ENCODE assay signal across 8 cellular contexts in the genomic region with DNA sequence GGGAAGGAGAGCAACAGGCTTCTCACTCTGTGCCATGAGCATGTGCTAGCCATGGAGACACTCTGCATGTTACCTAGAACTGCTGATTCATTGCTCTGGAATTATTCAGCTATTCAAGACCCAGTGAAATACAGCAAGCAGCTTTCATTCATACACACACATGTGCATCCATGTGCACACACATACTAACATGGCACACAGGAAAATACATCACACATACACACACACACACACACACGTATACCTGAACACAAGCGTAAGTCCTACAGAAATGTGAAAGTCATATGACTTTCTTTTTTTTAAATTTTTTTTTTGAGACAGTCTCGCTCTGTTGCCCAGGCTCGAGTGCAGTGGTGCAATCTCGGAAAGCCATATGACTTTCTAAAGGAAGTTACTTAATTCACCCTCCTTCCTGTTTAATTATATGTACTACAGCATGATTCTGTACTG.
DNase-seq lines count a peak whose midpoint lies in the region; ATAC-seq and TF ChIP-seq lines count a peak whose summit lies in the region.

No MANE protein-coding gene starts in this region.

- no peak for TF ChIP-seq CTCF in H9 (conservative IDR thresholded peaks at IDR 0.05)

- no peaks in the 10 kb centered on the region for H3K27me3 Mint-ChIP-seq in H9 (ENCODE audit: low read depth)

- no peaks in the 10 kb centered on the region for H3K36me3 ChIP-seq in ACC112 (ENCODE audit: insufficient read depth, low read length)

- H2AK5ac ChIP-seq in H9 (ENCODE audit: insufficient read length, low read length): no peak overlapping the region

- H2BK120ac ChIP-seq in H9 (ENCODE audit: low read depth, low read length, poor library complexity, severe bottlenecking): no peak overlapping the region

- no peak overlapping the region for H3K4ac ChIP-seq in H9 (ENCODE audit: low read depth, low read length)

- no peak overlapping the region for H4K5ac ChIP-seq in H9 (ENCODE audit: insufficient read length, low read depth, low read length)

- H4K91ac ChIP-seq in H9 (ENCODE audit: insufficient read length, low read depth, low read length): no peak overlapping the region

- no peak overlapping the region for H3T11ph ChIP-seq in H9 (ENCODE audit: low read length)

- H3K27ac ChIP-seq in ACC112 (ENCODE audit: low read depth, low read length) (peak overlapping the region; percentile 16; the same call in 1 of the 2 replicates), H9 (ENCODE audit: insufficient read length, low read depth, low read length) (no peak overlapping the region)

- H3K4me3 Mint-ChIP-seq in H9: no peak overlapping the region
- no peak overlapping the region for H3K4me3 Mint-ChIP-seq in stimulated activated effector memory CD8-positive, alpha-beta T cell treated with anti-CD3 and anti-CD28 coated beads, Interleukin-12 subunit alpha, Interleukin-12 subunit beta, amount 100 ng/mL, for 72 hours

- no peaks in the 10 kb centered on the region for H3K9me3 Mint-ChIP-seq in H9
- H3K9me3 Mint-ChIP-seq in stimulated activated effector memory CD8-positive, alpha-beta T cell treated with anti-CD3 and anti-CD28 coated beads, Interleukin-12 subunit alpha, Interleukin-12 subunit beta, amount 100 ng/mL, for 72 hours: no peaks in the 10 kb centered on the region

- H2BK15ac ChIP-seq in H9 (ENCODE audit: low read depth, low read length): no peak overlapping the region

- no peak overlapping the region for H3K4me2 ChIP-seq in H9 (ENCODE audit: insufficient read depth, insufficient read length, low read length)

- no peak for ATAC-seq in stimulated activated effector memory CD8-positive, alpha-beta T cell treated with anti-CD3 and anti-CD28 coated beads, Interleukin-12 subunit alpha, Interleukin-12 subunit beta, amount 100 ng/mL, for 72 hours

- H3K27me3 ChIP-seq in ACC112 (ENCODE audit: insufficient read depth, low read length): no peaks in the 10 kb centered on the region
- no peaks in the 10 kb centered on the region for H3K27me3 ChIP-seq in H9 (ENCODE audit: insufficient read depth, low read length)

- no peaks in the 10 kb centered on the region for H3K79me2 ChIP-seq in ACC112 (ENCODE audit: control insufficient read depth, insufficient read depth, low read length, unreplicated experiment)
- H3K79me2 ChIP-seq in H9 (ENCODE audit: insufficient read depth, low read length): no peaks in the 10 kb centered on the region

- H3K36me3 Mint-ChIP-seq in H9 (ENCODE audit: insufficient read depth in 1 of 3, low read depth in 3 of 3): no peaks in the 10 kb centered on the region; a peak in 2 of 7 replicates
- no peaks in the 10 kb centered on the region for H3K36me3 Mint-ChIP-seq in stimulated activated effector memory CD8-positive, alpha-beta T cell treated with anti-CD3 and anti-CD28 coated beads, Interleukin-12 subunit alpha, Interleukin-12 subunit beta, amount 100 ng/mL, for 72 hours

- H3K4me3 ChIP-seq in ACC112 (ENCODE audit: low read depth, low read length): no peak overlapping the region

- H4K20me1 ChIP-seq in H9 (ENCODE audit: control insufficient read depth, insufficient read depth, insufficient read length): no peaks in the 10 kb centered on the region

- no peaks in the 10 kb centered on the region for H3K23me2 ChIP-seq in H9 (ENCODE audit: insufficient read length, low read depth, low read length, poor library complexity, severe bottlenecking)

- H3K23ac ChIP-seq in H9 (ENCODE audit: insufficient read length, low read depth, low read length): no peak overlapping the region

- DNase-seq in H9 (no peak), SK-MEL-5 (ENCODE audit: low read depth, low spot score) (peak; percentile 44), foreskin melanocyte (peak; percentile 68), NCI-H2227 treated with DMSO at 0.1 percent for 48 hours (lab: John Stamatoyannopoulos, UW) (no peak), C1 segment of cervical spinal cord (lab: John Stamatoyannopoulos, UW) (no peak)
- DNase-seq in stimulated activated CD4-positive, alpha-beta T cell treated with anti-CD3 and anti-CD28 coated beads, Interleukin-4, amount 100 ng/mL, for 24 hours: no peak
- DNase-seq in stimulated activated effector memory CD8-positive, alpha-beta T cell treated with anti-CD3 and anti-CD28 coated beads, Interleukin-12 subunit alpha, Interleukin-12 subunit beta, amount 100 ng/mL, for 72 hours (ENCODE audit: low spot score in 2 of 2): no peak

- in situ Hi-C loops in SK-MEL-5 (cut with HindIII; ENCODE audit: low pct_unique_long_range_greater_than_20kb, low sequenced_read_pairs): no loop called here

- H3K14ac ChIP-seq in H9 (ENCODE audit: insufficient read depth, low read length): no peak overlapping the region

- no peak overlapping the region for H3K9ac ChIP-seq in H9 (ENCODE audit: extremely low read depth, insufficient read length, low read length)

- no peak overlapping the region for H4K8ac ChIP-seq in H9 (replicated peaks; ENCODE audit: insufficient read length, low read depth, low read length)

- WGBS in H9 (ENCODE audit: extremely low coverage, insufficient read length, low lambda C conversion rate): no CpG with 5 or more reads among the region's 5 CpGs

- H3K56ac ChIP-seq in H9 (ENCODE audit: insufficient read length, low read depth, low read length): no peak overlapping the region

- no peak overlapping the region for H2BK12ac ChIP-seq in H9 (ENCODE audit: insufficient read length, low read depth, low read length)

- no peaks in the 10 kb centered on the region for H3K79me1 ChIP-seq in H9 (ENCODE audit: insufficient read depth, low read depth, low read length, poor library complexity, severe bottlenecking)

- no peaks in the 10 kb centered on the region for H3K9me3 ChIP-seq in H9 (ENCODE audit: control insufficient read depth, low read depth, low read length)

- no peak overlapping the region for H2BK20ac ChIP-seq in H9 (ENCODE audit: low read depth, low read length, poor library complexity, severe bottlenecking)

- H3K4me1 ChIP-seq in ACC112 (ENCODE audit: control insufficient read depth, insufficient read depth, low read length, unreplicated experiment): peaks cover 10% of the 10 kb centered on the region
- H3K4me1 ChIP-seq in H9 (ENCODE audit: insufficient read depth, low read length): no peaks in the 10 kb centered on the region

- H2AFZ ChIP-seq in ACC112 (ENCODE audit: low read length, unreplicated experiment) (no peak overlapping the region), H9 (ENCODE audit: low read length) (no peak overlapping the region)

- H2BK5ac ChIP-seq in H9 (ENCODE audit: insufficient read length, low read length): no peak overlapping the region

- no peak overlapping the region for H3K18ac ChIP-seq in H9 (ENCODE audit: insufficient read length, low read depth, low read length)

- H3K27ac Mint-ChIP-seq in H9: peak overlapping the region in 2 of 3 experiments; percentile 33 to 57; a peak in 2 of 7 replicates
- no peak overlapping the region for H3K27ac Mint-ChIP-seq in stimulated activated effector memory CD8-positive, alpha-beta T cell treated with anti-CD3 and anti-CD28 coated beads, Interleukin-12 subunit alpha, Interleukin-12 subunit beta, amount 100 ng/mL, for 72 hours

- H3K4me1 Mint-ChIP-seq in H9: peaks cover 1% of the 10 kb centered on the region in 2 experiments; a peak in 3 of 4 replicates
- no peaks in the 10 kb centered on the region for H3K4me1 Mint-ChIP-seq in stimulated activated effector memory CD8-positive, alpha-beta T cell treated with anti-CD3 and anti-CD28 coated beads, Interleukin-12 subunit alpha, Interleukin-12 subunit beta, amount 100 ng/mL, for 72 hours

Comparison
In these comparisons a context has a peak if more than half of its experiments do, and no peak if none do; other contexts are left out.
1. DNase-seq: peak in SK-MEL-5 (single experiment) and foreskin melanocyte (single experiment); none in H9 (single experiment), stimulated activated CD4-positive, alpha-beta T cell treated with anti-CD3 and anti-CD28 coated beads, Interleukin-4, amount 100 ng/mL, for 24 hours (single experiment), NCI-H2227 treated with DMSO at 0.1 percent for 48 hours (single experiment), stimulated activated effector memory CD8-positive, alpha-beta T cell treated with anti-CD3 and anti-CD28 coated beads, Interleukin-12 subunit alpha, Interleukin-12 subunit beta, amount 100 ng/mL, for 72 hours (0 of 2) and C1 segment of cervical spinal cord (0 of 14).